Comparison of ENCODE assay signal across 11 cellular contexts in the genomic region with DNA sequence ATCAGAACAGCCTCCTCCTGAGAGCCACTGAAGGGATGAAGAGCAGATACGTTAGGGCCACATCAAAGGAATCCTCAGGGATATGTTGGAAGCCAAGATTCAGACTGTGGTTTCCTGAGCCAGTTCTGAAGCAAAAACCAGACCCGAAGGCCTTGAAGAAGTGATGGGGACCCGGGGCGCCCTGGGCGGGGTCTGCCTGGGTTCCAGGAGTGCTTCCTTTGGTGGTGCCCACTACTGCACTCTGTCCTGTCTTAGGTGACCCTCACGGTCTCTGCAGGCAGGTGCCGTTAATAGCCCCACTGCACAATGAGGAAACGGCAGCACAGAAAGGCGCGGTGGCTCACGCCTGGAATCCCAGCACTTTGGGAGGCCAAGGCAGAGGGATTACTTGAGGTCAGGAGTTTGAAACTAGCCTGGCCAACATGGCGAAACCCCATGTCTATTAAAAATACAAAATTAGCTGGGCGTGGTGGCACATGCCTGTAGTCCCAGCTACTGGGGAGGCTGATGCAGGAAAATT. TPM values are rescaled to one million over a fixed set of nuclear protein-coding genes. Genes with fewer than 3 reads are reported as not detected.
DNase-seq lines count a peak whose midpoint lies in the region; ATAC-seq and TF ChIP-seq lines count a peak whose summit lies in the region.
"Had no signal": no experiment of that assay in that cellular context is flagged by ENCODE, and none has a peak within 500 bp of the region (broad histone marks: within the 10 kb centered on the region; RNA-seq: fewer than 3 reads in every experiment).

No MANE protein-coding gene starts in this region.

- CTCF ChIA-PET in activated CD4-positive, alpha-beta T cell treated with anti-CD3 and anti-CD28 coated beads for 36 hours (lab: Charles Lee) = interaction anchor here (0.6 to 4.7 kb wide), 7 partner anchors 9 to 574 kb away, joined by 3 to 41 read pairs (median 9); no protein-coding TSS in a partner anchor
- CTCF ChIA-PET in WTC11 (lab: Charles Lee) = interaction anchor here (0.9 to 11.4 kb wide), 7 partner anchors 10 to 71 kb away, joined by 3 to 152 read pairs (median 7); a partner anchor contains a TSS

- H3K4me1 ChIP-seq in BE2C = peaks cover 21% of the 10 kb centered on the region
- H3K4me1 ChIP-seq: A549 had no signal

- peaks cover 18% of the 10 kb centered on the region for H3K36me3 Mint-ChIP-seq in activated CD4-positive, alpha-beta T cell treated with anti-CD3 and anti-CD28 coated beads for 36 hours (ENCODE audit: low read depth)
- H3K36me3 Mint-ChIP-seq in WTC11 = peaks cover 2% of the 10 kb centered on the region; the same call in 1 of the 2 replicates
- H3K36me3 Mint-ChIP-seq in stimulated activated naive B cell treated with anti-CD40 and anti-IgM and Interleukin-4, amounts not matched to agents 10 μg/mL and 1 μg/mL and 100 μg/mL, for 72 hours = peaks cover 30 to 54% of the 10 kb centered on the region in 2 donors

- H3K9me3 Mint-ChIP-seq in activated CD4-positive, alpha-beta T cell treated with anti-CD3 and anti-CD28 coated beads for 36 hours (ENCODE audit: low read depth) = no peaks in the 10 kb centered on the region
- H3K9me3 Mint-ChIP-seq in WTC11 = no peaks in the 10 kb centered on the region
- no peaks in the 10 kb centered on the region for H3K9me3 Mint-ChIP-seq in stimulated activated naive B cell treated with anti-CD40 and anti-IgM and Interleukin-4, amounts not matched to agents 10 μg/mL and 1 μg/mL and 100 μg/mL, for 72 hours

- H3K27ac Mint-ChIP-seq in activated CD4-positive, alpha-beta T cell treated with anti-CD3 and anti-CD28 coated beads for 36 hours = peak overlapping the region; percentile 92
- 0 out of 2 replicates have a peak overlapping the region, but pooled peaks have one; percentile 9 for H3K27ac Mint-ChIP-seq in WTC11
- H3K27ac Mint-ChIP-seq in stimulated activated naive B cell treated with anti-CD40 and anti-IgM and Interleukin-4, amounts not matched to agents 10 μg/mL and 1 μg/mL and 100 μg/mL, for 72 hours = peak overlapping the region; percentile 89

- DNase-seq in activated CD4-positive, alpha-beta T cell treated with anti-CD3 and anti-CD28 coated beads for 36 hours = no peak
- no peak for DNase-seq in activated CD4-positive, alpha-beta T cell treated with anti-CD3 and anti-CD28 coated beads for 4 hours
- DNase-seq in WTC11 (ENCODE audit: low spot score) = no peak
- no peak for DNase-seq in stimulated activated naive B cell treated with anti-CD40 and anti-IgM and Interleukin-4, amounts not matched to agents 10 μg/mL and 1 μg/mL and 100 μg/mL, for 72 hours
- no peak for DNase-seq in NAMALWA (ENCODE audit: low spot score)
- no peak for DNase-seq in NCI-H2029 treated with DMSO at 0.1 percent for 48 hours (lab: John Stamatoyannopoulos, UW)
- no peak for DNase-seq in BE2C
- DNase-seq: SK-N-SH had no signal

- POLR2A ChIA-PET in activated CD4-positive, alpha-beta T cell treated with anti-CD3 and anti-CD28 coated beads for 36 hours (lab: Charles Lee) = interaction anchor here (0.9 to 1.5 kb wide), 4 partner anchors 11 to 54 kb away, joined by 3 to 8 read pairs (median 6); no protein-coding TSS in a partner anchor
- POLR2A ChIA-PET in WTC11 (lab: Charles Lee) = no interaction called here

- peak overlapping the region; percentile 20 for H3K4me3 Mint-ChIP-seq in activated CD4-positive, alpha-beta T cell treated with anti-CD3 and anti-CD28 coated beads for 36 hours
- no peak overlapping the region for H3K4me3 Mint-ChIP-seq in WTC11
- peak overlapping the region; percentile 39 to 46 for H3K4me3 Mint-ChIP-seq in stimulated activated naive B cell treated with anti-CD40 and anti-IgM and Interleukin-4, amounts not matched to agents 10 μg/mL and 1 μg/mL and 100 μg/mL, for 72 hours

- H3K4me1 Mint-ChIP-seq in activated CD4-positive, alpha-beta T cell treated with anti-CD3 and anti-CD28 coated beads for 36 hours = peaks cover 46% of the 10 kb centered on the region
- peaks cover 3% of the 10 kb centered on the region for H3K4me1 Mint-ChIP-seq in WTC11
- peaks cover 40 to 77% of the 10 kb centered on the region in 2 donors for H3K4me1 Mint-ChIP-seq in stimulated activated naive B cell treated with anti-CD40 and anti-IgM and Interleukin-4, amounts not matched to agents 10 μg/mL and 1 μg/mL and 100 μg/mL, for 72 hours

- intact Hi-C loops in activated CD4-positive, alpha-beta T cell treated with anti-CD3 and anti-CD28 coated beads for 36 hours (cut with DNase I, micrococcal nuclease) = no loop called here

- no peaks in the 10 kb centered on the region for H3K9me3 ChIP-seq in BE2C
- H3K9me3 ChIP-seq: A549, SK-N-SH, testis had no signal

- H3K4me3 ChIP-seq in BE2C (ENCODE audit: low read depth, low read length) = no peak overlapping the region
- H3K4me3 ChIP-seq: A549, testis had no signal

- no peak for ATAC-seq in activated CD4-positive, alpha-beta T cell treated with anti-CD3 and anti-CD28 coated beads for 36 hours
- no peak for ATAC-seq in WTC11
- ATAC-seq in stimulated activated naive B cell treated with anti-CD40 and anti-IgM and Interleukin-4, amounts not matched to agents 10 μg/mL and 1 μg/mL and 100 μg/mL, for 72 hours (replicated peaks) = no peak
- ATAC-seq: A549 had no signal

- H3K27me3 Mint-ChIP-seq in activated CD4-positive, alpha-beta T cell treated with anti-CD3 and anti-CD28 coated beads for 36 hours = no peaks in the 10 kb centered on the region
- H3K27me3 Mint-ChIP-seq in WTC11 (ENCODE audit: low read depth) = no peaks in the 10 kb centered on the region
- no peaks in the 10 kb centered on the region for H3K27me3 Mint-ChIP-seq in stimulated activated naive B cell treated with anti-CD40 and anti-IgM and Interleukin-4, amounts not matched to agents 10 μg/mL and 1 μg/mL and 100 μg/mL, for 72 hours

- H3K27me3 ChIP-seq in layer of hippocampus (ENCODE audit: control insufficient read depth, insufficient read depth, low read length) = no peaks in the 10 kb centered on the region
- H3K27me3 ChIP-seq in BE2C = no peaks in the 10 kb centered on the region
- H3K27me3 ChIP-seq: testis had no signal

- H3K27ac ChIP-seq in layer of hippocampus (ENCODE audit: low read depth, low read length) = peak overlapping the region; percentile 52
- H3K27ac ChIP-seq: A549 had no signal

- peaks cover 6% of the 10 kb centered on the region for H3K36me3 ChIP-seq in BE2C

- TF ChIP-seq CTCF in WTC11 (IDR thresholded peaks at IDR 0.05) = no peak
- TF ChIP-seq CTCF in BE2C (IDR thresholded peaks at IDR 0.05; ENCODE audit: low read depth, low read length) = no peak

TF ChIP-seq in WTC11, 78 proteins besides CTCF, POLR2A, EP300 and RAD21 (continues in another document):
- TF ChIP-seq EMX1 (CRISPR knock-in tag; IDR thresholded peaks at IDR 0.05) (no peak), MXD4 (CRISPR knock-in tag; IDR thresholded peaks at IDR 0.05; ENCODE audit: borderline replicate concordance) (no peak), OVOL2 (CRISPR knock-in tag; IDR thresholded peaks at IDR 0.05; ENCODE audit: borderline replicate concordance) (no peak), SP1 (CRISPR knock-in tag; conservative IDR thresholded peaks at IDR 0.05) (no peak), GTF2I (CRISPR knock-in tag; conservative IDR thresholded peaks at IDR 0.05) (no peak), ZNF219 (CRISPR knock-in tag; IDR thresholded peaks at IDR 0.05; ENCODE audit: borderline replicate concordance) (no peak)
- TF ChIP-seq, protein P1, sequence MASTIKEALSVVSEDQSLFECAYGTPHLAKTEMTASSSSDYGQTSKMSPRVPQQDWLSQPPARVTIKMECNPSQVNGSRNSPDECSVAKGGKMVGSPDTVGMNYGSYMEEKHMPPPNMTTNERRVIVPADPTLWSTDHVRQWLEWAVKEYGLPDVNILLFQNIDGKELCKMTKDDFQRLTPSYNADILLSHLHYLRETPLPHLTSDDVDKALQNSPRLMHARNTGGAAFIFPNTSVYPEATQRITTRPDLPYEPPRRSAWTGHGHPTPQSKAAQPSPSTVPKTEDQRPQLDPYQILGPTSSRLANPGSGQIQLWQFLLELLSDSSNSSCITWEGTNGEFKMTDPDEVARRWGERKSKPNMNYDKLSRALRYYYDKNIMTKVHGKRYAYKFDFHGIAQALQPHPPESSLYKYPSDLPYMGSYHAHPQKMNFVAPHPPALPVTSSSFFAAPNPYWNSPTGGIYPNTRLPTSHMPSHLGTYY (CRISPR knock-in tag; IDR thresholded peaks at IDR 0.05) = no peak
- TF ChIP-seq, protein P2, sequence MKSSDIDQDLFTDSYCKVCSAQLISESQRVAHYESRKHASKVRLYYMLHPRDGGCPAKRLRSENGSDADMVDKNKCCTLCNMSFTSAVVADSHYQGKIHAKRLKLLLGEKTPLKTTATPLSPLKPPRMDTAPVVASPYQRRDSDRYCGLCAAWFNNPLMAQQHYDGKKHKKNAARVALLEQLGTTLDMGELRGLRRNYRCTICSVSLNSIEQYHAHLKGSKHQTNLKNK (CRISPR knock-in tag; IDR thresholded peaks at IDR 0.05) = no peak

RNA-seq across cellular contexts. Expression of a gene that starts 12.9 kb away (rescaled TPM):
- 10 to 100 TPM; 86.5 to 98.2 TPM for total RNA-seq in activated CD4-positive, alpha-beta T cell treated with anti-CD3 and anti-CD28 coated beads for 36 hours
- total RNA-seq in WTC11 (2021) = 35.4 to 39.4 TPM (median 36.6 TPM) in 3 replicates
- 28.4 TPM for polyA plus RNA-seq in BE2C (2012; ENCODE audit: insufficient read depth, insufficient read length, low read depth)

RNA-seq across cellular contexts. Expression of a gene that starts 18.0 kb away (rescaled TPM):
- 10 to 100 TPM; 55.4 to 66.6 TPM for total RNA-seq in activated CD4-positive, alpha-beta T cell treated with anti-CD3 and anti-CD28 coated beads for 36 hours
- total RNA-seq in WTC11 (2021) = 59.5 to 66.3 TPM (median 61.6 TPM) in 3 replicates
- 131 TPM for polyA plus RNA-seq in BE2C (2012; ENCODE audit: insufficient read depth, insufficient read length, low read depth)

RNA-seq across cellular contexts. Expression of a gene that starts 31.9 kb away (rescaled TPM):
- 10 to 100 TPM; 35.8 to 37.8 TPM for total RNA-seq in activated CD4-positive, alpha-beta T cell treated with anti-CD3 and anti-CD28 coated beads for 36 hours
- total RNA-seq in WTC11 (2021) = 36.1 to 42.5 TPM (median 42.3 TPM) in 3 replicates
- 229 TPM for polyA plus RNA-seq in BE2C (2012; ENCODE audit: insufficient read depth, insufficient read length, low read depth)

RNA-seq across cellular contexts. Expression of a gene that starts 46.7 kb away (rescaled TPM):
- not detected for total RNA-seq in activated CD4-positive, alpha-beta T cell treated with anti-CD3 and anti-CD28 coated beads for 36 hours
- 0.33 TPM in 1 of 3 replicates, not detected in the others for total RNA-seq in WTC11 (2021)
- polyA plus RNA-seq in BE2C (2012; ENCODE audit: insufficient read depth, insufficient read length, low read depth) = not detected
- total RNA-seq: testis had no signal
- polyA plus RNA-seq: SK-N-SH had no signal

RNA-seq across cellular contexts. Expression of a gene that starts 48.8 kb away (rescaled TPM):
- total RNA-seq in activated CD4-positive, alpha-beta T cell treated with anti-CD3 and anti-CD28 coated beads for 36 hours = 100 to 1,000 TPM; 522 to 663 TPM
- total RNA-seq in WTC11 (2021) = 17.3 to 23.5 TPM (median 19.2 TPM) in 3 replicates
- polyA plus RNA-seq in BE2C (2012; ENCODE audit: insufficient read depth, insufficient read length, low read depth) = 282 TPM

Comparison
In these comparisons a context has a peak if more than half of its experiments do, and no peak if none do; other contexts are left out.
1. H3K27ac Mint-ChIP-seq: peak in every context shown above with its lines; median percentile 92 in activated CD4-positive, alpha-beta T cell treated with anti-CD3 and anti-CD28 coated beads for 36 hours; 89 in stimulated activated naive B cell treated with anti-CD40 and anti-IgM and Interleukin-4, amounts not matched to agents 10 μg/mL and 1 μg/mL and 100 μg/mL, for 72 hours; 9 in WTC11.